Comparison of ENCODE assay signal across 23 cellular contexts in the genomic region with DNA sequence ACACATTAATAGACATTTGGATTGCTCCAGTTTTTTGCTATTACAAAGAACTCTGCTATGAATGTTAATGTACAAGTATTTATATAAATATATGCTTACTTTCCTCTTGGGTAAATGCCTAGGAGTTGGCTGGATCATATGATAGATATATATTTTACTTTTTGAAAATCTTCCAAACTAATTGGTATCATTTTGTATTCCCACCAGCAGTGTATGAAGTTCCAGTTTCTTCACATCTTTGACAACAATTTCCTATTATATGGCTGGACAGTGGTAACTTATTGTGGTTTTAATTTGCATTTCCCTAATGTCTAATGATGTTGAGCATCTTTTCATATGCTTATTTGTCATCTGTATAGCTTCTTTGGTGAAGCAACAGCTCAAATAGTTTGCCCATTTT. TPM values are rescaled to one million over a fixed set of nuclear protein-coding genes. Genes with fewer than 3 reads are reported as not detected.
A peak's percentile ranks its signal among the peaks of the same experiment; 100 is the strongest.
DNase-seq lines count a peak whose midpoint lies in the region; ATAC-seq and TF ChIP-seq lines count a peak whose summit lies in the region.
"Had no signal": no experiment of that assay in that cellular context is flagged by ENCODE, and none has a peak within 500 bp of the region (broad histone marks: within the 10 kb centered on the region; RNA-seq: fewer than 3 reads in every experiment).

No MANE protein-coding gene starts in this region.

- no peak overlapping the region for H3K4me3 Mint-ChIP-seq in CD4-positive, alpha-beta T cell
- H3K4me3 Mint-ChIP-seq in T-helper 17 cell, result no peak overlapping the region
- no peak overlapping the region for H3K4me3 Mint-ChIP-seq in naive thymus-derived CD4-positive, alpha-beta T cell
- no peak overlapping the region for H3K4me3 Mint-ChIP-seq in stimulated activated memory B cell treated with anti-CD40 and anti-IgM and Interleukin-4, amounts not matched to agents 10 μg/mL and 1 μg/mL and 100 μg/mL, for 72 hours
- no peak overlapping the region for H3K4me3 Mint-ChIP-seq in activated naive CD8-positive, alpha-beta T cell treated with anti-CD3 and anti-CD28 coated beads for 36 hours
- H3K4me3 Mint-ChIP-seq: B cell; CD4-positive, alpha-beta memory T cell had no signal

- H3K9me3 ChIP-seq in CD4-positive, alpha-beta T cell (ENCODE audit: control insufficient read depth, low read length), result peaks cover 3% of the 10 kb centered on the region
- H3K9me3 ChIP-seq in T-helper 17 cell (ENCODE audit: control insufficient read depth, low read length, poor library complexity, severe bottlenecking), result no peaks in the 10 kb centered on the region
- H3K9me3 ChIP-seq in naive thymus-derived CD4-positive, alpha-beta T cell (ENCODE audit: control insufficient read depth in 2 of 3, low read length in 3 of 3), result peaks cover 0 to 8% (median 3%) of the 10 kb centered on the region in 3 experiments
- H3K9me3 ChIP-seq: A549 had no signal

- POLR2A ChIA-PET in CD4-positive, alpha-beta T cell (lab: Charles Lee), result interaction anchor here (0.6 kb wide), 1 partner anchor 23 kb away, joined by 3 read pairs; no protein-coding TSS in a partner anchor
- POLR2A ChIA-PET in naive thymus-derived CD4-positive, alpha-beta T cell (lab: Charles Lee), result interaction anchor here (0.6 to 1.0 kb wide), 4 partner anchors 10 to 110 kb away, joined by 3 read pairs; no protein-coding TSS in a partner anchor

- ATAC-seq in CD4-positive, alpha-beta T cell (ENCODE audit: poor library complexity), result no peak
- ATAC-seq in T-helper 17 cell (no peak), GM21360 (IDR thresholded peaks at IDR 0.05; ENCODE audit: unreplicated experiment) (no peak)
- no peak for ATAC-seq in naive thymus-derived CD4-positive, alpha-beta T cell
- ATAC-seq in stimulated activated memory B cell treated with anti-CD40 and anti-IgM and Interleukin-4, amounts not matched to agents 10 μg/mL and 1 μg/mL and 100 μg/mL, for 72 hours, result no peak
- ATAC-seq: A549 had no signal

- intact Hi-C loops in CD4-positive, alpha-beta T cell (cut with DNase I, micrococcal nuclease), result no loop called here
- intact Hi-C loops in naive thymus-derived CD4-positive, alpha-beta T cell (cut with micrococcal nuclease), result no loop called here

- H3K27ac Mint-ChIP-seq in CD4-positive, alpha-beta T cell, result peak overlapping the region; percentile 67
- peak overlapping the region; percentile 75 for H3K27ac Mint-ChIP-seq in T-helper 17 cell
- H3K27ac Mint-ChIP-seq in naive thymus-derived CD4-positive, alpha-beta T cell, result peak overlapping the region in 5 of 9 donors; percentile 37 to 69 (median 61)
- peak overlapping the region; percentile 49 for H3K27ac Mint-ChIP-seq in stimulated activated memory B cell treated with anti-CD40 and anti-IgM and Interleukin-4, amounts not matched to agents 10 μg/mL and 1 μg/mL and 100 μg/mL, for 72 hours
- H3K27ac Mint-ChIP-seq in activated naive CD8-positive, alpha-beta T cell treated with anti-CD3 and anti-CD28 coated beads for 36 hours, result no peak overlapping the region

- TF ChIP-seq CTCF in CD4-positive, alpha-beta T cell (IDR thresholded peaks at IDR 0.05), result no peak

- no peaks in the 10 kb centered on the region for H3K27me3 Mint-ChIP-seq in CD4-positive, alpha-beta T cell
- no peaks in the 10 kb centered on the region for H3K27me3 Mint-ChIP-seq in T-helper 17 cell
- H3K27me3 Mint-ChIP-seq in naive thymus-derived CD4-positive, alpha-beta T cell, result no peaks in the 10 kb centered on the region
- H3K27me3 Mint-ChIP-seq in stimulated activated memory B cell treated with anti-CD40 and anti-IgM and Interleukin-4, amounts not matched to agents 10 μg/mL and 1 μg/mL and 100 μg/mL, for 72 hours, result no peaks in the 10 kb centered on the region
- no peaks in the 10 kb centered on the region for H3K27me3 Mint-ChIP-seq in activated naive CD8-positive, alpha-beta T cell treated with anti-CD3 and anti-CD28 coated beads for 36 hours
- H3K27me3 Mint-ChIP-seq: B cell; CD4-positive, alpha-beta memory T cell had no signal

- DNase-seq in CD4-positive, alpha-beta T cell, result no peak
- no peak for DNase-seq in T-helper 17 cell
- DNase-seq in naive thymus-derived CD4-positive, alpha-beta T cell, result no peak
- no peak for DNase-seq in activated naive CD8-positive, alpha-beta T cell treated with anti-CD3 and anti-CD28 coated beads for 36 hours
- no peak for DNase-seq in NCI-H524 (lab: John Stamatoyannopoulos, UW)
- DNase-seq: AML-193; CD4-positive, alpha-beta memory T cell; CD8-positive, alpha-beta memory T cell; COR-L47; DMS 273 treated with DMSO at 0.1 percent for 48 hours; DMS153; DMS53; DMS79; DND-41; EL; GF-D8 had no signal

- H3K4me3 ChIP-seq in naive thymus-derived CD4-positive, alpha-beta T cell (ENCODE audit: low read length), result no peak overlapping the region
- H3K4me3 ChIP-seq: A549; BLaER1 treated with 17β-estradiol and CSF1 and Interleukin-3, amounts not matched to agents 10 nM and 100 nM had no signal

- peaks cover 41% of the 10 kb centered on the region for H3K4me1 Mint-ChIP-seq in CD4-positive, alpha-beta T cell (ENCODE audit: low read depth)
- H3K4me1 Mint-ChIP-seq in T-helper 17 cell, result peaks cover 26% of the 10 kb centered on the region
- H3K4me1 Mint-ChIP-seq in naive thymus-derived CD4-positive, alpha-beta T cell, result peaks cover 23 to 48% (median 37%) of the 10 kb centered on the region in 7 donors
- peaks cover 42% of the 10 kb centered on the region for H3K4me1 Mint-ChIP-seq in stimulated activated memory B cell treated with anti-CD40 and anti-IgM and Interleukin-4, amounts not matched to agents 10 μg/mL and 1 μg/mL and 100 μg/mL, for 72 hours
- H3K4me1 Mint-ChIP-seq in activated naive CD8-positive, alpha-beta T cell treated with anti-CD3 and anti-CD28 coated beads for 36 hours, result peaks cover 42% of the 10 kb centered on the region

- H3K4me1 ChIP-seq in naive thymus-derived CD4-positive, alpha-beta T cell (ENCODE audit: control insufficient read depth in 2 of 2, insufficient read depth in 2 of 2, low read length in 2 of 2), result peaks cover 28 to 32% of the 10 kb centered on the region in 2 donors

- CTCF ChIA-PET in CD4-positive, alpha-beta T cell (lab: Charles Lee), result no interaction called here
- CTCF ChIA-PET in naive thymus-derived CD4-positive, alpha-beta T cell (lab: Charles Lee), result interaction anchor here (1.9 kb wide), 1 partner anchor 9 kb away, joined by 8 read pairs; no protein-coding TSS in a partner anchor

- H3K36me3 Mint-ChIP-seq in CD4-positive, alpha-beta T cell (ENCODE audit: low read depth), result peaks cover 7% of the 10 kb centered on the region
- H3K36me3 Mint-ChIP-seq in T-helper 17 cell (ENCODE audit: low read depth), result peaks cover 3% of the 10 kb centered on the region
- peaks cover 0 to 18% (median 0%) of the 10 kb centered on the region in 5 donors for H3K36me3 Mint-ChIP-seq in naive thymus-derived CD4-positive, alpha-beta T cell
- H3K36me3 Mint-ChIP-seq in stimulated activated memory B cell treated with anti-CD40 and anti-IgM and Interleukin-4, amounts not matched to agents 10 μg/mL and 1 μg/mL and 100 μg/mL, for 72 hours, result peaks cover 17% of the 10 kb centered on the region
- peaks cover 52% of the 10 kb centered on the region for H3K36me3 Mint-ChIP-seq in activated naive CD8-positive, alpha-beta T cell treated with anti-CD3 and anti-CD28 coated beads for 36 hours

- H3K27ac ChIP-seq in CD4-positive, alpha-beta T cell (ENCODE audit: low read depth, low read length), result no peak overlapping the region
- H3K27ac ChIP-seq in naive thymus-derived CD4-positive, alpha-beta T cell (ENCODE audit: low read depth, low read length), result no peak overlapping the region
- H3K27ac ChIP-seq: 22Rv1; A549; BLaER1 treated with 17β-estradiol and CSF1 and Interleukin-3, amounts not matched to agents 10 nM and 100 nM; C4-2B had no signal

- peaks cover 6% of the 10 kb centered on the region for H3K9me3 Mint-ChIP-seq in CD4-positive, alpha-beta T cell
- peaks cover 0 to 9% (median 0%) of the 10 kb centered on the region in 11 donors for H3K9me3 Mint-ChIP-seq in naive thymus-derived CD4-positive, alpha-beta T cell
- peaks cover 4% of the 10 kb centered on the region for H3K9me3 Mint-ChIP-seq in stimulated activated memory B cell treated with anti-CD40 and anti-IgM and Interleukin-4, amounts not matched to agents 10 μg/mL and 1 μg/mL and 100 μg/mL, for 72 hours
- peaks cover 4% of the 10 kb centered on the region for H3K9me3 Mint-ChIP-seq in activated naive CD8-positive, alpha-beta T cell treated with anti-CD3 and anti-CD28 coated beads for 36 hours

- H3K27me3 ChIP-seq in CD4-positive, alpha-beta T cell (ENCODE audit: control insufficient read depth, insufficient read depth, low read length), result no peaks in the 10 kb centered on the region
- H3K27me3 ChIP-seq in naive thymus-derived CD4-positive, alpha-beta T cell (ENCODE audit: control insufficient read depth in 2 of 2, insufficient read depth in 2 of 2, low read length in 2 of 2), result no peaks in the 10 kb centered on the region
- H3K27me3 ChIP-seq: BLaER1 treated with 17β-estradiol and CSF1 and Interleukin-3, amounts not matched to agents 10 nM and 100 nM had no signal

- no peaks in the 10 kb centered on the region for H3K36me3 ChIP-seq in naive thymus-derived CD4-positive, alpha-beta T cell (ENCODE audit: control insufficient read depth in 2 of 3, insufficient read depth in 3 of 3, low read length in 3 of 3)

RNA-seq across cellular contexts. Expression of a gene that starts 23.8 kb away (rescaled TPM):
- 1 to 10 TPM; 7.0 to 7.3 TPM for total RNA-seq in CD4-positive, alpha-beta T cell
- 1 to 10 TPM; 7.9 to 8.7 TPM for total RNA-seq in T-helper 17 cell
- 10 to 100 TPM in 4 of 5 experiments, 1 to 10 TPM in 1; 9.9 to 15.8 (median 14.9) TPM for total RNA-seq in naive thymus-derived CD4-positive, alpha-beta T cell
- polyA plus RNA-seq in naive thymus-derived CD4-positive, alpha-beta T cell, result 10 to 100 TPM; 17.3 to 21.9 TPM
- 1 to 10 TPM; 8.4 to 9.4 TPM for total RNA-seq in activated naive CD8-positive, alpha-beta T cell treated with anti-CD3 and anti-CD28 coated beads for 36 hours
